ENCODE assay signal across 17 cellular contexts in genomic region chr4:81600511-81601269, GRCh38.
DNase-seq lines count a peak whose midpoint lies in the region; ATAC-seq and TF ChIP-seq lines count a peak whose summit lies in the region.
"Had no signal": no experiment of that assay in that cellular context is flagged by ENCODE, and none has a peak within 500 bp of the region (broad histone marks: within the 10 kb centered on the region; RNA-seq: fewer than 3 reads in every experiment).

No MANE protein-coding gene starts in this region.

- H3K79me2 ChIP-seq in GM23338 (replicated peaks; ENCODE audit: insufficient read depth): no peaks in the 10 kb centered on the region

- peak overlapping the region; percentile 29 for H2AFZ ChIP-seq in GM23338

- H3K27me3 Mint-ChIP-seq in GM23338 (ENCODE audit: insufficient read depth, low read depth, poor library complexity): no peaks in the 10 kb centered on the region
- H3K27me3 Mint-ChIP-seq: activated naive CD8-positive, alpha-beta T cell treated with anti-CD3 and anti-CD28 coated beads, Interleukin-2, amount 50 U/mL, for 24 hours; IgD-negative memory B cell; stimulated activated naive CD8-positive, alpha-beta T cell treated with anti-CD3 and anti-CD28 coated beads, Interleukin-15, Interleukin-2, amounts not matched to agents 100 ng/mL and 50 ng/mL, for 24 hours had no signal

- H4K20me1 ChIP-seq in GM23338 (replicated peaks; ENCODE audit: insufficient read depth): no peaks in the 10 kb centered on the region

- TF ChIP-seq CTCF in GM23338 (conservative IDR thresholded peaks at IDR 0.05; ENCODE audit: low read depth in 2 of 2) (no peak), fibroblast of the aortic adventitia (IDR thresholded peaks at IDR 0.05; ENCODE audit: insufficient read depth, low read length) (no peak), liver (IDR thresholded peaks at IDR 0.05; ENCODE audit: low read depth, low read length, missing input control) (no peak)

- no peaks in the 10 kb centered on the region for H3K9me2 ChIP-seq in GM23338 (ENCODE audit: insufficient read depth)

- no peaks in the 10 kb centered on the region for H3K36me3 ChIP-seq in GM23338 (ENCODE audit: insufficient read depth)
- H3K36me3 ChIP-seq in liver (ENCODE audit: control insufficient read depth in 4 of 4, insufficient read depth in 3 of 4, low read depth in 1 of 4, low read length in 3 of 4): no peaks in the 10 kb centered on the region
- H3K36me3 ChIP-seq in rectal smooth muscle tissue (ENCODE audit: control insufficient read depth, insufficient read depth, low read length): no peaks in the 10 kb centered on the region

- 75% methylated on average over 16 of the region's 16 CpGs for WGBS in liver

- 0 out of 2 replicates have a peak overlapping the region, but pooled peaks have one; percentile 25 for H3K4me2 ChIP-seq in GM23338

- H3K4me1 Mint-ChIP-seq in GM23338: peaks cover 22% of the 10 kb centered on the region
- H3K4me1 Mint-ChIP-seq: T-helper 17 cell had no signal

- H3K27me3 ChIP-seq in GM23338 (ENCODE audit: insufficient read depth) (no peaks in the 10 kb centered on the region), liver (ENCODE audit: control insufficient read depth in 4 of 4, insufficient read depth in 4 of 4, low read length in 3 of 4) (no peaks in the 10 kb centered on the region), rectal smooth muscle tissue (ENCODE audit: control insufficient read depth, insufficient read depth, low read length) (no peaks in the 10 kb centered on the region)

- peak; percentile 65 for ATAC-seq in GM23338
- ATAC-seq in HG03442 (IDR thresholded peaks at IDR 0.05; ENCODE audit: unreplicated experiment): no peak
- ATAC-seq: activated naive CD8-positive, alpha-beta T cell treated with anti-CD3 and anti-CD28 coated beads, Interleukin-2, amount 50 U/mL, for 24 hours; esophagus mucosa; Panc1; T-helper 17 cell had no signal

- H3K27ac Mint-ChIP-seq in GM23338: no peak overlapping the region
- H3K27ac Mint-ChIP-seq: activated naive CD8-positive, alpha-beta T cell treated with anti-CD3 and anti-CD28 coated beads, Interleukin-2, amount 50 U/mL, for 24 hours; activated T-cell treated with anti-CD3 and anti-CD28 coated beads, Interleukin-2, amount 50 U/mL, for 24 hours; stimulated activated naive CD8-positive, alpha-beta T cell treated with anti-CD3 and anti-CD28 coated beads, Interleukin-15, Interleukin-2, amounts not matched to agents 100 ng/mL and 50 ng/mL, for 24 hours; T-helper 17 cell had no signal

- no peak overlapping the region for H3K9ac ChIP-seq in liver (ENCODE audit: low read depth in 1 of 2, low read length in 2 of 2)
- no peak overlapping the region for H3K9ac ChIP-seq in rectal smooth muscle tissue (ENCODE audit: low read length)

- no peaks in the 10 kb centered on the region for H3K36me3 Mint-ChIP-seq in GM23338 (ENCODE audit: low read depth)
- H3K36me3 Mint-ChIP-seq: IgD-negative memory B cell had no signal

- H3K4me3 ChIP-seq in GM23338 (no peak overlapping the region), fibroblast of the aortic adventitia (ENCODE audit: low read depth, low read length) (no peak overlapping the region), liver (ENCODE audit: low read depth in 1 of 3, low read length in 3 of 3) (no peak overlapping the region), rectal smooth muscle tissue (ENCODE audit: low read length) (no peak overlapping the region)

- peaks cover 0 to 6% (median 1%) of the 10 kb centered on the region in 4 donors for H3K9me3 ChIP-seq in liver (ENCODE audit: control insufficient read depth in 4 of 4, low read length in 3 of 4)

- peaks cover 23% of the 10 kb centered on the region for H3K4me1 ChIP-seq in GM23338 (ENCODE audit: insufficient read depth)
- H3K4me1 ChIP-seq in liver (ENCODE audit: control insufficient read depth in 4 of 4, insufficient read depth in 4 of 4, low read length in 3 of 4): peaks cover 2 to 34% (median 11%) of the 10 kb centered on the region in 4 donors
- peaks cover 3% of the 10 kb centered on the region for H3K4me1 ChIP-seq in rectal smooth muscle tissue (ENCODE audit: control insufficient read depth, insufficient read depth, low read length)

- DNase-seq in GM23338 (ENCODE audit: low spot score): no peak
- peak; percentile 4 for DNase-seq in fibroblast of the aortic adventitia (ENCODE audit: low read depth)
- DNase-seq in activated CD8-positive, alpha-beta memory T cell treated with anti-CD3 and anti-CD28 coated beads, Interleukin-2, amount 50 U/mL, for 48 hours: no peak
- DNase-seq in MV-4-11 (lab: John Stamatoyannopoulos, UW): no peak
- no peak for DNase-seq in activated CD4-positive, alpha-beta T cell treated with anti-CD3 and anti-CD28 coated beads for 48 hours
- DNase-seq: activated naive CD8-positive, alpha-beta T cell treated with anti-CD3 and anti-CD28 coated beads, Interleukin-2, amount 50 U/mL, for 24 hours; activated T-cell treated with anti-CD3 and anti-CD28 coated beads, Interleukin-2, amount 50 U/mL, for 24 hours; COR-L47; NCI-H1417; T-helper 17 cell had no signal

- no peaks in the 10 kb centered on the region for H3K9me3 Mint-ChIP-seq in GM23338
- H3K9me3 Mint-ChIP-seq: activated naive CD8-positive, alpha-beta T cell treated with anti-CD3 and anti-CD28 coated beads, Interleukin-2, amount 50 U/mL, for 24 hours; activated T-cell treated with anti-CD3 and anti-CD28 coated beads, Interleukin-2, amount 50 U/mL, for 24 hours; IgD-negative memory B cell; stimulated activated naive CD8-positive, alpha-beta T cell treated with anti-CD3 and anti-CD28 coated beads, Interleukin-15, Interleukin-2, amounts not matched to agents 100 ng/mL and 50 ng/mL, for 24 hours had no signal

- H3K27ac ChIP-seq in GM23338 (ENCODE audit: low read depth) (no peak overlapping the region), liver (ENCODE audit: low read depth in 1 of 2, low read length in 2 of 2) (peak overlapping the region in 1 of 2 donors; percentile 51), rectal smooth muscle tissue (ENCODE audit: low read depth, low read length) (peak overlapping the region; percentile 35)

- no peaks in the 10 kb centered on the region for H3F3A ChIP-seq in GM23338 (replicated peaks; ENCODE audit: low read depth)

- TF ChIP-seq RAD21 in liver (IDR thresholded peaks at IDR 0.05): peak; percentile 14 to 51

- H3K4me3 Mint-ChIP-seq in GM23338: no peak overlapping the region
- H3K4me3 Mint-ChIP-seq: activated naive CD8-positive, alpha-beta T cell treated with anti-CD3 and anti-CD28 coated beads, Interleukin-2, amount 50 U/mL, for 24 hours; activated T-cell treated with anti-CD3 and anti-CD28 coated beads, Interleukin-2, amount 50 U/mL, for 24 hours; IgD-negative memory B cell; stimulated activated naive CD8-positive, alpha-beta T cell treated with anti-CD3 and anti-CD28 coated beads, Interleukin-15, Interleukin-2, amounts not matched to agents 100 ng/mL and 50 ng/mL, for 24 hours; T-helper 17 cell had no signal

TF ChIP-seq in GM23338, 12 proteins besides CTCF, POLR2A, EP300 and RAD21 (continues in another document):
- TF ChIP-seq NANOG (IDR thresholded peaks at IDR 0.05; ENCODE audit: borderline replicate concordance) (no peak), ZNF114 (CRISPR knock-in tag; IDR thresholded peaks at IDR 0.05) (no peak)

TF ChIP-seq in liver, 16 proteins besides CTCF, POLR2A, EP300 and RAD21 (continues in another document):
- TF ChIP-seq YY1 (IDR thresholded peaks at IDR 0.05) (peak; percentile 48), RXRA (IDR thresholded peaks at IDR 0.05) (peak; percentile 62 to 89), JUND (IDR thresholded peaks at IDR 0.05) (no peak), GABPA (IDR thresholded peaks at IDR 0.05 in 1 of 2, conservative IDR thresholded peaks at IDR 0.05 in 1 of 2) (no peak), ZBTB33 (IDR thresholded peaks at IDR 0.05) (no peak), NR2F2 (IDR thresholded peaks at IDR 0.05) (peak; percentile 98), MAX (IDR thresholded peaks at IDR 0.05) (no peak), FOXA1 (IDR thresholded peaks at IDR 0.05) (no peak)
